In genomic region chr10:59700709-59701108, GRCh38 we compare ENCODE assay signal across 31 cellular contexts. TPM values are rescaled to one million over a fixed set of nuclear protein-coding genes. Genes with fewer than 3 reads are reported as not detected.
DNase-seq lines count a peak whose midpoint lies in the region; ATAC-seq and TF ChIP-seq lines count a peak whose summit lies in the region.
"Had no signal": no experiment of that assay in that cellular context is flagged by ENCODE, and none has a peak within 500 bp of the region (broad histone marks: within the 10 kb centered on the region; RNA-seq: fewer than 3 reads in every experiment).

No MANE protein-coding gene starts in this region.

- peaks cover 72% of the 10 kb centered on the region for H3K36me3 Mint-ChIP-seq in brain
- no peaks in the 10 kb centered on the region for H3K36me3 Mint-ChIP-seq in activated CD4-positive, alpha-beta memory T cell treated with anti-CD3 and anti-CD28 coated beads for 36 hours
- H3K36me3 Mint-ChIP-seq: immature natural killer cell had no signal

- no peak overlapping the region for H3K4me3 Mint-ChIP-seq in brain
- no peak overlapping the region for H3K4me3 Mint-ChIP-seq in activated CD4-positive, alpha-beta memory T cell treated with anti-CD3 and anti-CD28 coated beads for 36 hours
- H3K4me3 Mint-ChIP-seq: activated B cell treated with CpG ODN at 0.5 μM for 24 hours; immature natural killer cell; stimulated activated naive CD8-positive, alpha-beta T cell treated with anti-CD3 and anti-CD28 coated beads, Interleukin-15, Interleukin-2, amounts not matched to agents 100 ng/mL and 50 ng/mL, for 24 hours had no signal

- DNase-seq in retina (peak; percentile 13), GM13976 (ENCODE audit: low spot score) (no peak), C1 segment of cervical spinal cord (lab: John Stamatoyannopoulos, UW) (no peak)
- DNase-seq in activated CD4-positive, alpha-beta memory T cell treated with anti-CD3 and anti-CD28 coated beads for 36 hours: no peak
- DNase-seq: activated B cell treated with CpG ODN at 0.5 μM for 24 hours; activated CD4-positive, alpha-beta T cell treated with anti-CD3 and anti-CD28 coated beads, Interleukin-2, amount 50 U/mL, for 48 hours; activated gamma-delta T cell treated with Interleukin-2 at 50 U/mL for 16 hours; activated T-cell treated with anti-CD3 and anti-CD28 coated beads for 4 hours; adrenal gland; AML-193; COR-L47; dermis blood vessel endothelial cell; HCEC 1CT; heart left ventricle; immature natural killer cell; mucosa of descending colon; NCI-H146; NCI-H2171; PC-9; SJCRH30; stimulated activated CD4-positive, alpha-beta T cell treated with anti-CD3 and anti-CD28 coated beads, Interleukin-4, amount 100 ng/mL, for 24 hours had no signal

- H3K9me3 Mint-ChIP-seq in brain: peaks cover 0 to 2% (median under 1%) of the 10 kb centered on the region in 5 experiments
- no peaks in the 10 kb centered on the region for H3K9me3 Mint-ChIP-seq in activated CD4-positive, alpha-beta memory T cell treated with anti-CD3 and anti-CD28 coated beads for 36 hours
- H3K9me3 Mint-ChIP-seq: activated B cell treated with CpG ODN at 0.5 μM for 24 hours; immature natural killer cell; stimulated activated naive CD8-positive, alpha-beta T cell treated with anti-CD3 and anti-CD28 coated beads, Interleukin-15, Interleukin-2, amounts not matched to agents 100 ng/mL and 50 ng/mL, for 24 hours had no signal

- in situ Hi-C loops in GM13976 (cut with MboI; ENCODE audit: low sequenced_read_pairs, unreplicated experiment): no loop called here

- H3K27ac Mint-ChIP-seq in brain: peak overlapping the region in 1 of 5 experiments; percentile 12
- H3K27ac Mint-ChIP-seq in activated CD4-positive, alpha-beta memory T cell treated with anti-CD3 and anti-CD28 coated beads for 36 hours: no peak overlapping the region
- H3K27ac Mint-ChIP-seq: activated B cell treated with CpG ODN at 0.5 μM for 24 hours; immature natural killer cell; stimulated activated naive CD8-positive, alpha-beta T cell treated with anti-CD3 and anti-CD28 coated beads, Interleukin-15, Interleukin-2, amounts not matched to agents 100 ng/mL and 50 ng/mL, for 24 hours had no signal

- intact Hi-C loops in activated CD4-positive, alpha-beta memory T cell treated with anti-CD3 and anti-CD28 coated beads for 36 hours (cut with micrococcal nuclease): loop anchor here (10.0 kb wide), 1 partner anchor 1186 kb away; the partner anchor contains the start of gene BICC1

- TF ChIP-seq CTCF in GM12872 (IDR thresholded peaks at IDR 0.05; ENCODE audit: insufficient read depth, low read depth, low read length) (peak; percentile 14; the same call in 1 of the 3 replicates), brain (conservative IDR thresholded peaks at IDR 0.05) (peak; percentile 11 to 33), GM13976 (IDR thresholded peaks at IDR 0.05; ENCODE audit: borderline replicate concordance, control extremely low read depth, extremely low read depth, insufficient read depth, missing control alignments) (no peak)

- H3K4me1 Mint-ChIP-seq in brain: peaks cover 29% of the 10 kb centered on the region
- no peaks in the 10 kb centered on the region for H3K4me1 Mint-ChIP-seq in activated CD4-positive, alpha-beta memory T cell treated with anti-CD3 and anti-CD28 coated beads for 36 hours (ENCODE audit: low read depth)
- H3K4me1 Mint-ChIP-seq: activated B cell treated with CpG ODN at 0.5 μM for 24 hours, immature natural killer cell had no signal

- POLR2A ChIA-PET in activated CD4-positive, alpha-beta memory T cell treated with anti-CD3 and anti-CD28 coated beads for 36 hours (lab: Charles Lee): no interaction called here

- CTCF ChIA-PET in activated CD4-positive, alpha-beta memory T cell treated with anti-CD3 and anti-CD28 coated beads for 36 hours (lab: Charles Lee): no interaction called here

- peak; percentile 44 for ATAC-seq in HG03432 (IDR thresholded peaks at IDR 0.05; ENCODE audit: unreplicated experiment)
- ATAC-seq: heart left ventricle, mucosa of descending colon had no signal

- H3K27me3 Mint-ChIP-seq in brain: peaks cover 4% of the 10 kb centered on the region
- peaks cover 17% of the 10 kb centered on the region for H3K27me3 Mint-ChIP-seq in activated CD4-positive, alpha-beta memory T cell treated with anti-CD3 and anti-CD28 coated beads for 36 hours

RNA-seq across cellular contexts. Expression of gene SLC16A9, which starts 8.9 kb away (rescaled TPM):
- 3.4 TPM for polyA plus RNA-seq in brain (ENCODE audit: insufficient read depth, low read depth, low replicate concordance)
- under 1 TPM; 0.40 to 0.44 TPM for total RNA-seq in activated CD4-positive, alpha-beta memory T cell treated with anti-CD3 and anti-CD28 coated beads for 36 hours
- total RNA-seq: PC-9 had no signal
- polyA plus RNA-seq: immature natural killer cell had no signal

RNA-seq across cellular contexts. Expression of gene MRLN, which starts 52.5 kb away (rescaled TPM):
- not detected for polyA plus RNA-seq in brain (ENCODE audit: insufficient read depth, low read depth, low replicate concordance)
- total RNA-seq in activated CD4-positive, alpha-beta memory T cell treated with anti-CD3 and anti-CD28 coated beads for 36 hours: not detected
- total RNA-seq: activated B cell treated with CpG ODN at 0.5 μM for 24 hours; adrenal gland; dermis blood vessel endothelial cell; liver; MCF 10A; mucosa of descending colon; PC-9; pulmonary artery endothelial cell; smooth muscle cell; T-helper 2 cell treated with Interferon-gamma antibody and Interleukin-4, amounts not matched to agents 100 ng/mL and 5 ng/mL, for 36 hours; tibial nerve had no signal
- polyA plus RNA-seq: heart left ventricle, immature natural killer cell, liver, smooth muscle cell had no signal
